In the genomic region with DNA sequence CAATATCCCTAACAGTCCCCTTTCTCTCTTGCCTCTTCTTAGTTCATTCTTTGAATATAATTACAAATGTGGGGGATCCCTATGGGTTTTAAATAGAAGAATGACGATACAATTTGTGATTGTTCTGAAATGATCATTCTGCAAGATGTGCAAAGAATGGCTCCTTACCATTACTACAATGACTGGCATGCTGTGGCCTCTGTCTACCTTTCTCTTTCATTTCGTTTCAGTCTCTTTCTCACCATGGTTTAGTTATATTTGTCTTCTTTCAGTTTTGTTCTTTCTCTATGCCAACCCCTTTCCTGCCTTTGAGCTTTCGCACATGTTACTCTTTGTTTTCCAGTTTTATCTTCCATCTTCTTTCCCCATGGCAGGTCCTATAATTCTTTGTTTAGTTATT, we compare ENCODE assay signal across 14 cellular contexts.
DNase-seq lines count a peak whose midpoint lies in the region; ATAC-seq lines count a peak whose summit lies in the region.
"Had no signal": no experiment of that assay in that cellular context is flagged by ENCODE, and none has a peak within 500 bp of the region (broad histone marks: within the 10 kb centered on the region; RNA-seq: fewer than 3 reads in every experiment).

No MANE protein-coding gene starts in this region.

- DNase-seq in NCI-H2081 treated with DMSO at 0.1 percent for 48 hours (lab: John Stamatoyannopoulos, UW) (no peak), NCI-H1694 treated with DMSO at 0.1 percent for 48 hours (lab: John Stamatoyannopoulos, UW) (no peak), retina (no peak), HuH-7.5 (ENCODE audit: low spot score) (no peak)
- DNase-seq: activated CD4-positive, alpha-beta T cell treated with anti-CD3 and anti-CD28 coated beads for 1 hour; activated naive CD8-positive, alpha-beta T cell treated with anti-CD3 and anti-CD28 coated beads, Interleukin-2, amount 10 ng/mL, durations not matched to agents 7 days and 5 days; dorsolateral prefrontal cortex; head of caudate nucleus; NCI-H2227 treated with DMSO at 0.1 percent for 48 hours had no signal

- ATAC-seq in GM18520 (IDR thresholded peaks at IDR 0.05; ENCODE audit: unreplicated experiment) (peak; percentile 100), GM19452 (IDR thresholded peaks at IDR 0.05; ENCODE audit: unreplicated experiment) (peak; percentile 100), HG02852 (IDR thresholded peaks at IDR 0.05; ENCODE audit: unreplicated experiment) (peak; percentile 98), HG03520 (IDR thresholded peaks at IDR 0.05; ENCODE audit: unreplicated experiment) (peak; percentile 100)
- ATAC-seq: Right ventricle myocardium inferior had no signal
